20 cellular contexts compared by ENCODE assay signal in genomic region chr3:195566797-195567196, GRCh38. TPM values are rescaled to one million over a fixed set of nuclear protein-coding genes. Genes with fewer than 3 reads are reported as not detected.
DNase-seq lines count a peak whose midpoint lies in the region; ATAC-seq and TF ChIP-seq lines count a peak whose summit lies in the region.
"Had no signal": no experiment of that assay in that cellular context is flagged by ENCODE, and none has a peak within 500 bp of the region (broad histone marks: within the 10 kb centered on the region; RNA-seq: fewer than 3 reads in every experiment).

No MANE protein-coding gene starts in this region.

- H3K36me3 ChIP-seq in PC-9 (ENCODE audit: low read depth) = no peaks in the 10 kb centered on the region
- H3K36me3 ChIP-seq: spleen, upper lobe of right lung, WERI-Rb-1 had no signal

- no peak overlapping the region for H3K4me3 ChIP-seq in PC-9
- H3K4me3 ChIP-seq: spleen, upper lobe of right lung had no signal

- H3K9me3 ChIP-seq in PC-9 (ENCODE audit: insufficient read depth, low read depth) = no peaks in the 10 kb centered on the region
- H3K9me3 ChIP-seq: spleen, upper lobe of right lung had no signal

- BruUV-seq in PC-9 (replicated peaks; lab: Mats Ljungman, UMichigan) = no TSS peak

- H3K4me2 ChIP-seq in PC-9 = peak overlapping the region; percentile 44

- H3K27ac ChIP-seq in PC-9 (no peak overlapping the region), foreskin keratinocyte (no peak overlapping the region)
- H3K27ac ChIP-seq: 22Rv1, spleen, upper lobe of right lung, WERI-Rb-1 had no signal

- H4K20me1 ChIP-seq in PC-9 (ENCODE audit: insufficient read depth) = no peaks in the 10 kb centered on the region

- CTCF ChIA-PET in PC-9 (lab: Charles Lee) = no interaction called here

- POLR2A ChIA-PET in PC-9 (lab: Charles Lee; ENCODE audit: unreplicated experiment) = no interaction called here

- H3K79me2 ChIP-seq in PC-9 (ENCODE audit: low read depth) = no peaks in the 10 kb centered on the region

- H3K27me3 ChIP-seq in PC-9 (ENCODE audit: insufficient read depth, low read depth) (no peaks in the 10 kb centered on the region), foreskin keratinocyte (peaks cover 9% of the 10 kb centered on the region)

- DNase-seq in NCI-H146 (lab: John Stamatoyannopoulos, UW) (peak; percentile 25), NCI-H146 treated with DMSO at 0.1 percent for 48 hours (lab: John Stamatoyannopoulos, UW; ENCODE audit: unreplicated experiment) (no peak), HT1080 (ENCODE audit: low read depth) (peak; percentile 53), PC-9 (peak; percentile 46 to 57), foreskin keratinocyte (no peak), amniotic stem cell (lab: John Stamatoyannopoulos, UW) (no peak)
- DNase-seq: activated gamma-delta T cell treated with Interleukin-2 at 50 U/mL for 16 hours; effector CD4-positive, alpha-beta T cell; head of caudate nucleus; KBM-7; NCI-H1092 treated with DMSO at 0.1 percent for 48 hours; NK-92 treated with Interleukin-12 subunit alpha and Interleukin-12 subunit beta, amount 100 ng/mL, for 24 hours; Right ventricle myocardium superior; spleen; stimulated activated CD4-positive, alpha-beta T cell treated with anti-CD3 and anti-CD28 coated beads, Interleukin-4, amount 100 ng/mL, for 4 hours; upper lobe of right lung; WERI-Rb-1 had no signal

- no peaks in the 10 kb centered on the region for H3K9me2 ChIP-seq in PC-9 (ENCODE audit: insufficient read depth)

- no peak overlapping the region for H2AFZ ChIP-seq in PC-9

- intact Hi-C loops in PC-9 (cut with micrococcal nuclease; ENCODE audit: unreplicated experiment) = no loop called here

- peak; percentile 75 for ATAC-seq in foreskin keratinocyte
- ATAC-seq in HG03439 (IDR thresholded peaks at IDR 0.05; ENCODE audit: unreplicated experiment) = no peak
- ATAC-seq in GM21529 (IDR thresholded peaks at IDR 0.05; ENCODE audit: unreplicated experiment) = no peak
- ATAC-seq: upper lobe of right lung had no signal

- peaks cover 14% of the 10 kb centered on the region for H3K4me1 ChIP-seq in PC-9 (replicated peaks; ENCODE audit: insufficient read depth)
- no peaks in the 10 kb centered on the region for H3K4me1 ChIP-seq in foreskin keratinocyte
- H3K4me1 ChIP-seq: upper lobe of right lung had no signal

- no peaks in the 10 kb centered on the region for H3F3A ChIP-seq in PC-9 (ENCODE audit: insufficient read depth, low read depth)

- TF ChIP-seq CTCF in PC-9 (conservative IDR thresholded peaks at IDR 0.05) (no peak; the same call in 1 of the 2 replicates), foreskin keratinocyte (conservative IDR thresholded peaks at IDR 0.05) (peak; percentile 13)

RNA-seq across cellular contexts. Expression of gene APOD, which starts 16.9 kb away (rescaled TPM):
- total RNA-seq in HT1080 (2014; rRNA removed; shearing (Covaris generic)) = not detected in 2 replicates
- polyA plus RNA-seq in HT1080 (2015; cell fraction: cytosol; rRNA removed) = not detected in 2 replicates
- polyA plus RNA-seq in HT1080 (2015; cell fraction: nucleus; rRNA removed) = not detected in 2 replicates
- total RNA-seq in PC-9 (2021) = 0.48 TPM in 1 of 2 replicates, not detected in the other
- total RNA-seq in foreskin keratinocyte = not detected in 2 replicates
- 0.17 TPM in 1 of 2 replicates, not detected in the other for polyA plus RNA-seq in foreskin keratinocyte

RNA-seq across cellular contexts. Expression of gene PPP1R2, which starts 23.7 kb away (rescaled TPM):
- total RNA-seq in HT1080 (2014; rRNA removed; shearing (Covaris generic)) = 115 and 180 TPM in 2 replicates
- 30.5 and 35.7 TPM in 2 replicates for polyA plus RNA-seq in HT1080 (2015; cell fraction: cytosol; rRNA removed)
- polyA plus RNA-seq in HT1080 (2015; cell fraction: nucleus; rRNA removed) = 26.4 and 27.5 TPM in 2 replicates
- total RNA-seq in PC-9 (2021) (49.1 and 73.0 TPM in 2 replicates), foreskin keratinocyte (30.5 TPM in 2 replicates)
- 14.4 and 17.0 TPM in 2 replicates for polyA plus RNA-seq in foreskin keratinocyte

Comparison
In these comparisons a context has a peak if more than half of its experiments do, and no peak if none do; other contexts are left out.
1. DNase-seq: peak in NCI-H146 (single experiment), HT1080 (single experiment) and PC-9 (2 of 2); none in NCI-H146 treated with DMSO at 0.1 percent for 48 hours (single experiment), foreskin keratinocyte (0 of 2) and amniotic stem cell (single experiment).